In genomic region chr3:47366833-47367232, GRCh38 we compare ENCODE assay signal across 29 cellular contexts.
"Had no signal": no experiment of that assay in that cellular context is flagged by ENCODE, and none has a peak within 500 bp of the region (broad histone marks: within the 10 kb centered on the region; RNA-seq: fewer than 3 reads in every experiment).

No MANE protein-coding gene starts in this region.

- DNase-seq: stimulated activated CD4-positive, alpha-beta T cell treated with anti-CD3 and anti-CD28 coated beads, Interleukin-2, amount 100 ng/mL, for 48 hours; stimulated activated CD4-positive, alpha-beta T cell treated with anti-CD3 and anti-CD28 coated beads, Interleukin-4, amount 100 ng/mL, for 1 hour; stimulated activated CD4-positive, alpha-beta T cell treated with anti-CD3 and anti-CD28 coated beads, Interleukin-4, amount 100 ng/mL, for 24 hours; stimulated activated CD4-positive, alpha-beta T cell treated with anti-CD3 and anti-CD28 coated beads, Interleukin-4, amount 100 ng/mL, for 4 hours; stimulated activated CD8-positive, alpha-beta memory T cell treated with anti-CD3 and anti-CD28 coated beads, Interleukin-4, amount 100 ng/mL, for 48 hours; stimulated activated naive B cell treated with anti-CD40 and anti-IgM and Interleukin-4, amounts not matched to agents 10 μg/mL and 1 μg/mL and 100 μg/mL, for 72 hours; stimulated activated naive CD4-positive, alpha-beta T cell; stimulated activated naive CD4-positive, alpha-beta T cell treated with Interleukin-2 at 50 U/mL for 16 hours; stimulated activated naive CD8-positive, alpha-beta T cell treated with anti-CD3 and anti-CD28 coated beads, Interleukin-15, amount 100 ng/mL, for 72 hours; stimulated activated naive CD8-positive, alpha-beta T cell treated with anti-CD3 and anti-CD28 coated beads, Interleukin-15, Interleukin-2, amounts not matched to agents 100 U/mL and 50 U/mL, for 24 hours; stomach; substantia nigra; testis; thyroid gland; transverse colon; trophoblast cell; upper lobe of left lung; upper lobe of right lung; uterus had no signal

- H3K36me3 ChIP-seq: stomach, suprapubic skin, thoracic aorta, thyroid gland, tibial artery, tibial nerve, transverse colon, upper lobe of left lung, upper lobe of right lung, uterus, vagina had no signal

- FAIRE-seq: urothelium cell line had no signal

- H3K4me3 ChIP-seq: stomach, suprapubic skin, testis, thoracic aorta, thyroid gland, tibial artery, tibial nerve, transverse colon, upper lobe of left lung, upper lobe of right lung, uterus, vagina had no signal

- ATAC-seq: stimulated activated effector memory CD8-positive, alpha-beta T cell treated with anti-CD3 and anti-CD28 coated beads, Interleukin-12 subunit alpha, Interleukin-12 subunit beta, amount 100 ng/mL, for 72 hours; stimulated activated memory B cell treated with anti-CD40 and anti-IgM and Interleukin-4, amounts not matched to agents 10 μg/mL and 1 μg/mL and 100 μg/mL, for 72 hours; stimulated activated naive B cell treated with anti-CD40 and anti-IgM and Interleukin-4, amounts not matched to agents 10 μg/mL and 1 μg/mL and 100 μg/mL, for 72 hours; stimulated activated naive CD8-positive, alpha-beta T cell treated with anti-CD3 and anti-CD28 coated beads, Interleukin-15, amount 100 ng/mL, for 72 hours; stimulated activated naive CD8-positive, alpha-beta T cell treated with anti-CD3 and anti-CD28 coated beads, Interleukin-15, Interleukin-2, amounts not matched to agents 100 U/mL and 50 U/mL, for 24 hours; upper lobe of right lung had no signal

- H3K4me1 ChIP-seq: testis, thyroid gland, uterus had no signal

- H3K27ac Mint-ChIP-seq: stimulated activated effector memory CD8-positive, alpha-beta T cell treated with anti-CD3 and anti-CD28 coated beads, Interleukin-12 subunit alpha, Interleukin-12 subunit beta, amount 100 ng/mL, for 72 hours; stimulated activated memory B cell treated with anti-CD40 and anti-IgM and Interleukin-4, amounts not matched to agents 10 μg/mL and 1 μg/mL and 100 μg/mL, for 72 hours; stimulated activated naive B cell treated with anti-CD40 and anti-IgM and Interleukin-4, amounts not matched to agents 10 μg/mL and 1 μg/mL and 100 μg/mL, for 72 hours; stimulated activated naive CD8-positive, alpha-beta T cell treated with anti-CD3 and anti-CD28 coated beads, Interleukin-15, amount 100 ng/mL, for 72 hours; type B pancreatic cell had no signal

- H3K27me3 Mint-ChIP-seq: stimulated activated naive CD8-positive, alpha-beta T cell treated with anti-CD3 and anti-CD28 coated beads, Interleukin-15, Interleukin-2, amounts not matched to agents 100 ng/mL and 50 ng/mL, for 24 hours had no signal

- H3K36me3 Mint-ChIP-seq: stimulated activated effector memory CD8-positive, alpha-beta T cell treated with anti-CD3 and anti-CD28 coated beads, Interleukin-12 subunit alpha, Interleukin-12 subunit beta, amount 100 ng/mL, for 72 hours; stimulated activated memory B cell treated with anti-CD40 and anti-IgM and Interleukin-4, amounts not matched to agents 10 μg/mL and 1 μg/mL and 100 μg/mL, for 72 hours; type B pancreatic cell had no signal

- H3K9me3 ChIP-seq: stomach, suprapubic skin, testis, thoracic aorta, thyroid gland, tibial artery, tibial nerve, transverse colon, upper lobe of left lung, upper lobe of right lung, uterus, vagina had no signal

- H3K27ac ChIP-seq: stomach, suprapubic skin, testis, thoracic aorta, thyroid gland, tibial artery, tibial nerve, transverse colon, upper lobe of left lung, upper lobe of right lung, uterus, vagina had no signal

- H3K4me3 Mint-ChIP-seq: stimulated activated effector memory CD8-positive, alpha-beta T cell treated with anti-CD3 and anti-CD28 coated beads, Interleukin-12 subunit alpha, Interleukin-12 subunit beta, amount 100 ng/mL, for 72 hours; stimulated activated memory B cell treated with anti-CD40 and anti-IgM and Interleukin-4, amounts not matched to agents 10 μg/mL and 1 μg/mL and 100 μg/mL, for 72 hours; stimulated activated naive B cell treated with anti-CD40 and anti-IgM and Interleukin-4, amounts not matched to agents 10 μg/mL and 1 μg/mL and 100 μg/mL, for 72 hours; stimulated activated naive CD8-positive, alpha-beta T cell treated with anti-CD3 and anti-CD28 coated beads, Interleukin-15, amount 100 ng/mL, for 72 hours; stimulated activated naive CD8-positive, alpha-beta T cell treated with anti-CD3 and anti-CD28 coated beads, Interleukin-15, Interleukin-2, amounts not matched to agents 100 ng/mL and 50 ng/mL, for 24 hours; type B pancreatic cell had no signal

- H3K27me3 ChIP-seq: suprapubic skin, testis, thyroid gland, tibial nerve, transverse colon, upper lobe of left lung, upper lobe of right lung, uterus, vagina had no signal

- H3K9me3 Mint-ChIP-seq: stimulated activated memory B cell treated with anti-CD40 and anti-IgM and Interleukin-4, amounts not matched to agents 10 μg/mL and 1 μg/mL and 100 μg/mL, for 72 hours had no signal
